Comparison of ENCODE assay signal across 17 cellular contexts in the genomic region with DNA sequence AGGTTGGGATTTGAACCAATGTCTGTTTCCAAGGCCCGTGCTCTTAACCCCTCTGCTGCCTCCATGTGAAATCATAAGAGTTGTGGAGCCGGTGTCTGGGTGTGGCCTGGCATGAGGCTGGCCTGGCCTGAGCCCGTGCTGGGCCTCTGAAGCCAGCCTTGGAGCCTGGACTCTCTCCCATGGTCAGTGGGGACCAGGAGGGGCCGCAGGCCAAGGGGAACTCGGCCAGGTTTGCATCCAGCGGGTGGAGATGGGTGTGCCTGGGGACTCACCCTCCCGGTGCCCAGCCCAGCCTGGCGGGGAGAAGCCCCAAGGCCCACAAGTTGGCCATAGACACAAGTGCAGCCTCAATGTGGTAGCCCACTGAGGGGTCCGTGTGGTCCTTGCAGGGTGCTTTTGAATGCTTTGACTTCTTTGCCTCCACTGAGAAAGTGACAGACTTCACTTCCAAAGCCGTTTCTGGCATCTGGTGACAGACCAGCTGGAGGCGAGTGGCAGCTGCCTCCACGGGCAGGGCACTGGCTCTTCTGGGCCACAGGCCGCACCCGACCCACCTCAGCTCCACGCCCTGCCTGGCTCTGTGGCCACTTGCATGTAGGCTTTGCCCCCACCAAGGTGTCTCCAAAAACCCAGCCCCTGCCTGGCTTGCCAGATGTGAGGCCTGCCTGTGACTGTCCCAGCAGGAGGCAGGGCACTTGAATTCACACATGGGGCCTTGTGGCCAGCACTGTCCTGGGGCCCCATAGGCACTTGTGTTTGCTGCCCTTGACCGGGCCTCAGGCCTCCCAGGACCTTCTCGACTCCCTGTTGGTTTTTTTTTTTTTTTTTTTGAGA. TPM values are rescaled to one million over a fixed set of nuclear protein-coding genes. Genes with fewer than 3 reads are reported as not detected.
"Had no signal": no experiment of that assay in that cellular context is flagged by ENCODE, and none has a peak within 500 bp of the region (broad histone marks: within the 10 kb centered on the region; RNA-seq: fewer than 3 reads in every experiment).

No MANE protein-coding gene starts in this region.

- H3K9me3 ChIP-seq: adrenal gland, esophagus muscularis mucosa, left lung, neutrophil, SJSA1, transverse colon had no signal

- H3K27ac Mint-ChIP-seq: activated CD8-positive, alpha-beta T cell treated with anti-CD3 and anti-CD28 coated beads for 36 hours; T-helper 2 cell treated with Interferon-gamma antibody and Interleukin-4, amounts not matched to agents 5 μg/mL and 100 μg/mL, for 36 hours had no signal

- H3K4me3 Mint-ChIP-seq: activated CD8-positive, alpha-beta T cell treated with anti-CD3 and anti-CD28 coated beads for 36 hours; T-helper 2 cell treated with Interferon-gamma antibody and Interleukin-4, amounts not matched to agents 5 μg/mL and 100 μg/mL, for 36 hours had no signal

- ATAC-seq: activated CD8-positive, alpha-beta T cell treated with anti-CD3 and anti-CD28 coated beads for 36 hours; foreskin keratinocyte; left lung had no signal

- H3K4me1 ChIP-seq: SJSA1 had no signal

- H3K27me3 ChIP-seq: adrenal gland, esophagus muscularis mucosa, foreskin keratinocyte, left lung, neutrophil, SJSA1, transverse colon had no signal

- H3K9me3 Mint-ChIP-seq: activated CD8-positive, alpha-beta T cell treated with anti-CD3 and anti-CD28 coated beads for 36 hours; T-helper 2 cell treated with Interferon-gamma antibody and Interleukin-4, amounts not matched to agents 5 μg/mL and 100 μg/mL, for 36 hours had no signal

- DNase-seq: activated CD8-positive, alpha-beta memory T cell treated with anti-CD3 and anti-CD28 coated beads, Interleukin-2, amount 50 U/mL, for 4 hours; activated CD8-positive, alpha-beta T cell treated with anti-CD3 and anti-CD28 coated beads for 36 hours; activated naive CD4-positive, alpha-beta T cell treated with anti-CD3 and anti-CD28 coated beads, Interleukin-2, amount 50 U/mL, for 16 hours; foreskin keratinocyte; stimulated activated CD4-positive, alpha-beta T cell treated with anti-CD3 and anti-CD28 coated beads, Interleukin-2, amount 100 ng/mL, for 24 hours; stimulated activated naive CD4-positive, alpha-beta T cell; SW 1271; transverse colon had no signal

- H3K27ac ChIP-seq: esophagus muscularis mucosa, foreskin keratinocyte, neutrophil, SJSA1, transverse colon had no signal

- FAIRE-seq: islet of Langerhans had no signal

- H3K4me3 ChIP-seq: adrenal gland, esophagus muscularis mucosa, left lung, SJSA1, transverse colon had no signal

- H3K27me3 Mint-ChIP-seq: activated CD8-positive, alpha-beta T cell treated with anti-CD3 and anti-CD28 coated beads for 36 hours had no signal

RNA-seq across cellular contexts. Expression of a gene that starts 26.1 kb away (rescaled TPM):
- total RNA-seq: activated CD8-positive, alpha-beta T cell treated with anti-CD3 and anti-CD28 coated beads for 36 hours; cerebellum; dermis microvascular lymphatic vessel endothelial cell; left lung; SJSA1 had no signal

RNA-seq across cellular contexts. Expression of a gene that starts 33.4 kb away (rescaled TPM):
- total RNA-seq: activated CD8-positive, alpha-beta T cell treated with anti-CD3 and anti-CD28 coated beads for 36 hours; cerebellum; dermis microvascular lymphatic vessel endothelial cell; esophagus muscularis mucosa; foreskin keratinocyte; left lung; SJSA1; transverse colon had no signal
- polyA plus RNA-seq: adrenal gland, foreskin keratinocyte had no signal
